In the genomic region with DNA sequence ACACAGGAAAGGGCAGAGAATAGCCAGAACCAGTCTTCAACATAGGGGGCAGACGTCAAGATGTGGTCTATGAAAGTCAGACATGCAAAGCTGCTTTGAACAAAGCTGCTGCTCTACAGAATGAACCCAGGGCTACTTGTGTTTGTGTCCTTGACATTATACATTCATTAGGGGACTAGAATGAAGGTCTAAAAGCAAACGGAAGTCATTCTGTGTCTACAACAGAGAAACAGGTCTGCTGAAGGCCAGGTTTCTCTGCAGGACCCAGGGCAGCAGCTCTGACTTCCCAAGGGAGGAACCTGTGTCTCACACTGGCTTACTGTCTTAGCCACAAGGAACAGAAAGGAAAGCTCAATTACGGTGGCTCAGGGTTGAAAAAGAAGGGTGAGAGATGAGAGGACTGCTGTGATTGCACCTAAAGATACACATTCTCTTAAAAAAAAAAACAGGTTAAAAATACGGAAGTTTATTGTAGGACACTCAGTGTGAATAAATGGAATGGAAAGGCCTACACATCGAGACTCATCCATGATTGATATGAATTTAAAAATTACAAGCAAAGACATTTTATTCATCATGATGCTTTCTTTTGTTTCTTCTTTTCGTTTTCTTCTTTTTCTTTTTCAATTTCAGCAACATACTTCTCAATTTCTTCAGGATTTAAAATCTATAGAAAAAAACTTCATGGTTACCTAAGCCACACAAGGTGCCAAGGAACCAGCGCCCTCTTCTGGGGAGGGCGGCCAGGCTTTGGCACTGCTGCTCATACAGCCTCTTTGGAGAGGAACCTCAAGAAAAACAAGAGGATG, we compare ENCODE assay signal across 1 cellular context.
TF ChIP-seq lines count a peak whose summit lies in the region.

No MANE protein-coding gene starts in this region.

TF ChIP-seq in GM23338, 12 proteins besides CTCF, POLR2A, EP300 and RAD21:
- TF ChIP-seq, protein P1, sequence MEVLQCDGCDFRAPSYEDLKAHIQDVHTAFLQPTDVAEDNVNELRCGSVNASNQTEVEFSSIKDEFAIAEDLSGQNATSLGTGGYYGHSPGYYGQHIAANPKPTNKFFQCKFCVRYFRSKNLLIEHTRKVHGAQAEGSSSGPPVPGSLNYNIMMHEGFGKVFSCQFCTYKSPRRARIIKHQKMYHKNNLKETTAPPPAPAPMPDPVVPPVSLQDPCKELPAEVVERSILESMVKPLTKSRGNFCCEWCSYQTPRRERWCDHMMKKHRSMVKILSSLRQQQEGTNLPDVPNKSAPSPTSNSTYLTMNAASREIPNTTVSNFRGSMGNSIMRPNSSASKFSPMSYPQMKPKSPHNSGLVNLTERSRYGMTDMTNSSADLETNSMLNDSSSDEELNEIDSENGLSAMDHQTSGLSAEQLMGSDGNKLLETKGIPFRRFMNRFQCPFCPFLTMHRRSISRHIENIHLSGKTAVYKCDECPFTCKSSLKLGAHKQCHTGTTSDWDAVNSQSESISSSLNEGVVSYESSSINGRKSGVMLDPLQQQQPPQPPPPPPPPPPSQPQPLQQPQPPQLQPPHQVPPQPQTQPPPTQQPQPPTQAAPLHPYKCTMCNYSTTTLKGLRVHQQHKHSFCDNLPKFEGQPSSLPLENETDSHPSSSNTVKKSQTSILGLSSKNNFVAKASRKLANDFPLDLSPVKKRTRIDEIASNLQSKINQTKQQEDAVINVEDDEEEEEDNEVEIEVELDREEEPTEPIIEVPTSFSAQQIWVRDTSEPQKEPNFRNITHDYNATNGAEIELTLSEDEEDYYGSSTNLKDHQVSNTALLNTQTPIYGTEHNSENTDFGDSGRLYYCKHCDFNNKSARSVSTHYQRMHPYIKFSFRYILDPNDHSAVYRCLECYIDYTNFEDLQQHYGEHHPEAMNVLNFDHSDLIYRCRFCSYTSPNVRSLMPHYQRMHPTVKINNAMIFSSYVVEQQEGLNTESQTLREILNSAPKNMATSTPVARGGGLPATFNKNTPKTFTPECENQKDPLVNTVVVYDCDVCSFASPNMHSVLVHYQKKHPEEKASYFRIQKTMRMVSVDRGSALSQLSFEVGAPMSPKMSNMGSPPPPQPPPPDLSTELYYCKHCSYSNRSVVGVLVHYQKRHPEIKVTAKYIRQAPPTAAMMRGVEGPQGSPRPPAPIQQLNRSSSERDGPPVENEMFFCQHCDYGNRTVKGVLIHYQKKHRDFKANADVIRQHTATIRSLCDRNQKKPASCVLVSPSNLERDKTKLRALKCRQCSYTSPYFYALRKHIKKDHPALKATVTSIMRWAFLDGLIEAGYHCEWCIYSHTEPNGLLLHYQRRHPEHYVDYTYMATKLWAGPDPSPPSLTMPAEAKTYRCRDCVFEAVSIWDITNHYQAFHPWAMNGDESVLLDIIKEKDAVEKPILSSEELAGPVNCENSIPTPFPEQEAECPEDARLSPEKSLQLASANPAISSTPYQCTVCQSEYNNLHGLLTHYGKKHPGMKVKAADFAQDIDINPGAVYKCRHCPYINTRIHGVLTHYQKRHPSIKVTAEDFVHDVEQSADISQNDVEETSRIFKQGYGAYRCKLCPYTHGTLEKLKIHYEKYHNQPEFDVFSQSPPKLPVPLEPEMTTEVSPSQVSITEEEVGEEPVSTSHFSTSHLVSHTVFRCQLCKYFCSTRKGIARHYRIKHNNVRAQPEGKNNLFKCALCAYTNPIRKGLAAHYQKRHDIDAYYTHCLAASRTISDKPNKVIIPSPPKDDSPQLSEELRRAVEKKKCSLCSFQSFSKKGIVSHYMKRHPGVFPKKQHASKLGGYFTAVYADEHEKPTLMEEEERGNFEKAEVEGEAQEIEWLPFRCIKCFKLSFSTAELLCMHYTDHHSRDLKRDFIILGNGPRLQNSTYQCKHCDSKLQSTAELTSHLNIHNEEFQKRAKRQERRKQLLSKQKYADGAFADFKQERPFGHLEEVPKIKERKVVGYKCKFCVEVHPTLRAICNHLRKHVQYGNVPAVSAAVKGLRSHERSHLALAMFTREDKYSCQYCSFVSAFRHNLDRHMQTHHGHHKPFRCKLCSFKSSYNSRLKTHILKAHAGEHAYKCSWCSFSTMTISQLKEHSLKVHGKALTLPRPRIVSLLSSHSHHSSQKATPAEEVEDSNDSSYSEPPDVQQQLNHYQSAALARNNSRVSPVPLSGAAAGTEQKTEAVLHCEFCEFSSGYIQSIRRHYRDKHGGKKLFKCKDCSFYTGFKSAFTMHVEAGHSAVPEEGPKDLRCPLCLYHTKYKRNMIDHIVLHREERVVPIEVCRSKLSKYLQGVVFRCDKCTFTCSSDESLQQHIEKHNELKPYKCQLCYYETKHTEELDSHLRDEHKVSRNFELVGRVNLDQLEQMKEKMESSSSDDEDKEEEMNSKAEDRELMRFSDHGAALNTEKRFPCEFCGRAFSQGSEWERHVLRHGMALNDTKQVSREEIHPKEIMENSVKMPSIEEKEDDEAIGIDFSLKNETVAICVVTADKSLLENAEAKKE (CRISPR knock-in tag; IDR thresholded peaks at IDR 0.05), result no peak
- TF ChIP-seq EZH2 (IDR thresholded peaks at IDR 0.05; ENCODE audit: low read depth, unreplicated experiment) (no peak), ZNF114 (CRISPR knock-in tag; IDR thresholded peaks at IDR 0.05) (no peak), CREB1 (CRISPR knock-in tag; IDR thresholded peaks at IDR 0.05; ENCODE audit: low read depth) (no peak)
- TF ChIP-seq, protein P2, sequence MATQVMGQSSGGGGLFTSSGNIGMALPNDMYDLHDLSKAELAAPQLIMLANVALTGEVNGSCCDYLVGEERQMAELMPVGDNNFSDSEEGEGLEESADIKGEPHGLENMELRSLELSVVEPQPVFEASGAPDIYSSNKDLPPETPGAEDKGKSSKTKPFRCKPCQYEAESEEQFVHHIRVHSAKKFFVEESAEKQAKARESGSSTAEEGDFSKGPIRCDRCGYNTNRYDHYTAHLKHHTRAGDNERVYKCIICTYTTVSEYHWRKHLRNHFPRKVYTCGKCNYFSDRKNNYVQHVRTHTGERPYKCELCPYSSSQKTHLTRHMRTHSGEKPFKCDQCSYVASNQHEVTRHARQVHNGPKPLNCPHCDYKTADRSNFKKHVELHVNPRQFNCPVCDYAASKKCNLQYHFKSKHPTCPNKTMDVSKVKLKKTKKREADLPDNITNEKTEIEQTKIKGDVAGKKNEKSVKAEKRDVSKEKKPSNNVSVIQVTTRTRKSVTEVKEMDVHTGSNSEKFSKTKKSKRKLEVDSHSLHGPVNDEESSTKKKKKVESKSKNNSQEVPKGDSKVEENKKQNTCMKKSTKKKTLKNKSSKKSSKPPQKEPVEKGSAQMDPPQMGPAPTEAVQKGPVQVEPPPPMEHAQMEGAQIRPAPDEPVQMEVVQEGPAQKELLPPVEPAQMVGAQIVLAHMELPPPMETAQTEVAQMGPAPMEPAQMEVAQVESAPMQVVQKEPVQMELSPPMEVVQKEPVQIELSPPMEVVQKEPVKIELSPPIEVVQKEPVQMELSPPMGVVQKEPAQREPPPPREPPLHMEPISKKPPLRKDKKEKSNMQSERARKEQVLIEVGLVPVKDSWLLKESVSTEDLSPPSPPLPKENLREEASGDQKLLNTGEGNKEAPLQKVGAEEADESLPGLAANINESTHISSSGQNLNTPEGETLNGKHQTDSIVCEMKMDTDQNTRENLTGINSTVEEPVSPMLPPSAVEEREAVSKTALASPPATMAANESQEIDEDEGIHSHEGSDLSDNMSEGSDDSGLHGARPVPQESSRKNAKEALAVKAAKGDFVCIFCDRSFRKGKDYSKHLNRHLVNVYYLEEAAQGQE (IDR thresholded peaks at IDR 0.05; ENCODE audit: unreplicated experiment), result no peak
